Comparison of ENCODE assay signal across 1 cellular context in genomic region chr7:101017099-101017777, GRCh38.
TF ChIP-seq lines count a peak whose summit lies in the region.

No MANE protein-coding gene starts in this region.

TF ChIP-seq in GM12878, 131 proteins besides CTCF, POLR2A, EP300 and RAD21 (continued from another document and continues in another):
- no peak for TF ChIP-seq E4F1 (IDR thresholded peaks at IDR 0.05; ENCODE audit: borderline replicate concordance, partially characterized antibody)
- TF ChIP-seq ATF7 (IDR thresholded peaks at IDR 0.05; ENCODE audit: low read depth): peak; percentile 40; the same call in 1 of the 2 replicates
- no peak for TF ChIP-seq NFYA (IDR thresholded peaks at IDR 0.05; ENCODE audit: borderline replicate concordance, low read depth, low read length)
- TF ChIP-seq RBBP5 (conservative IDR thresholded peaks at IDR 0.05): no peak
- TF ChIP-seq NBN (IDR thresholded peaks at IDR 0.05): no peak
- no peak for TF ChIP-seq BCLAF1 (IDR thresholded peaks at IDR 0.05)
- no peak for TF ChIP-seq HDAC6 (IDR thresholded peaks at IDR 0.05; ENCODE audit: unreplicated experiment)
- TF ChIP-seq SKIL (IDR thresholded peaks at IDR 0.05; ENCODE audit: low read depth, poor library complexity, severe bottlenecking): no peak
- no peak for TF ChIP-seq SMC3 (IDR thresholded peaks at IDR 0.05; ENCODE audit: borderline replicate concordance, low read length)
- TF ChIP-seq ZBED1 (IDR thresholded peaks at IDR 0.05; ENCODE audit: borderline replicate concordance): no peak
- no peak for TF ChIP-seq NR2C2 (IDR thresholded peaks at IDR 0.05; ENCODE audit: borderline replicate concordance, control insufficient read depth, insufficient read length, low read depth)
- TF ChIP-seq RFX5 (IDR thresholded peaks at IDR 0.05; ENCODE audit: low read depth, low read length): peak; percentile 93
- TF ChIP-seq RCOR1 (conservative IDR thresholded peaks at IDR 0.05; ENCODE audit: low read depth, low read length): no peak
- TF ChIP-seq ETV6 (conservative IDR thresholded peaks at IDR 0.05 in 1 of 2, IDR thresholded peaks at IDR 0.05 in 1 of 2; ENCODE audit: borderline replicate concordance in 1 of 2, low read depth in 1 of 2): peak in 1 of 2 experiments; percentile 46; a peak in 1 of 4 replicates
- no peak for TF ChIP-seq KLF5 (IDR thresholded peaks at IDR 0.05; ENCODE audit: partially characterized antibody)
- TF ChIP-seq USF2 (IDR thresholded peaks at IDR 0.05; ENCODE audit: borderline replicate concordance, low read depth, low read length): no peak
- TF ChIP-seq BCL11A (IDR thresholded peaks at IDR 0.05; ENCODE audit: low read depth, low read length): peak; percentile 51; the same call in 1 of the 2 replicates
- TF ChIP-seq RELB (IDR thresholded peaks at IDR 0.05; ENCODE audit: low read depth): 0 out of 2 replicates have a peak, but pooled peaks have one; percentile 58
- peak; percentile 69 for TF ChIP-seq ELK1 (IDR thresholded peaks at IDR 0.05; ENCODE audit: low read depth, low read length)
- no peak for TF ChIP-seq BRCA1 (IDR thresholded peaks at IDR 0.05; ENCODE audit: low read depth, low read length)
- TF ChIP-seq MAX (IDR thresholded peaks at IDR 0.05; ENCODE audit: low read depth, low read length): no peak
- no peak for TF ChIP-seq SREBF1 (IDR thresholded peaks at IDR 0.05; ENCODE audit: low read length)
- no peak for TF ChIP-seq NFIC (IDR thresholded peaks at IDR 0.05; ENCODE audit: low read depth, low read length)
- no peak for TF ChIP-seq ZNF622 (IDR thresholded peaks at IDR 0.05)
- no peak for TF ChIP-seq KAT2A (conservative IDR thresholded peaks at IDR 0.05; ENCODE audit: control insufficient read depth, low read depth, low read length)
- peak; percentile 45 for TF ChIP-seq RUNX3 (IDR thresholded peaks at IDR 0.05; ENCODE audit: low read length)
- peak; percentile 81 for TF ChIP-seq IKZF1 (conservative IDR thresholded peaks at IDR 0.05)
- TF ChIP-seq ZNF687 (IDR thresholded peaks at IDR 0.05): no peak
- no peak for TF ChIP-seq TCF3 (IDR thresholded peaks at IDR 0.05; ENCODE audit: borderline replicate concordance, insufficient read depth, low read depth, low read length)
- no peak for TF ChIP-seq CHD4 (IDR thresholded peaks at IDR 0.05)
- TF ChIP-seq LARP7 (IDR thresholded peaks at IDR 0.05): 0 out of 2 replicates have a peak, but pooled peaks have one; percentile 42
- TF ChIP-seq NR2F1 (conservative IDR thresholded peaks at IDR 0.05): peak; percentile 80; the same call in 1 of the 2 replicates
- no peak for TF ChIP-seq JUND (IDR thresholded peaks at IDR 0.05; ENCODE audit: low read depth, low read length)
- TF ChIP-seq POLR2AphosphoS5 (IDR thresholded peaks at IDR 0.05; ENCODE audit: low read length): peak; percentile 74
- peak; percentile 53 for TF ChIP-seq GABPA (IDR thresholded peaks at IDR 0.05; ENCODE audit: low read depth)
- no peak for TF ChIP-seq E2F4 (IDR thresholded peaks at IDR 0.05; ENCODE audit: low read depth, low read length)
- peak; percentile 83 for TF ChIP-seq BCL3 (IDR thresholded peaks at IDR 0.05; ENCODE audit: borderline replicate concordance, insufficient read depth, low read depth, low read length, poor library complexity, severe bottlenecking)
- no peak for TF ChIP-seq USF1 (IDR thresholded peaks at IDR 0.05; ENCODE audit: borderline replicate concordance, extremely low read length, insufficient read depth, low read depth, low read length)
